In the genomic region with DNA sequence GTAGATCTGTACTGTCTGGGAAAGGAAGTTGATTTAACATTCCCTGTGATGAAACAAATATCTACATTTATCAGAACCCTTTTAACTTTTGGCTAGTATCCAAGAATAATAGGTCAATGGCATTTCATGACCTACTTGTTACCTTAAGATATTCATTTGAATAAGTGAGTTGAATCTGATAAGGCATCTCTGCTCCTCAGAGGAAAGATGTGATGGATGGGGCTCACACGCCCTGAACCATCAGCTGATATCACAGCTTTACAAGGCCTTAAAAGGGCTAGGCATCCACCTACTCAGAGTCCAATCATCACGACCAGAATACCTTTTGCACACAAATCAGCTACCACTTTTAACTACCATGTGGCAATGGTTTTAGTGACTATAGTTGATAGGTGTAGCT, we compare ENCODE assay signal across 21 cellular contexts.
"Had no signal": no experiment of that assay in that cellular context is flagged by ENCODE, and none has a peak within 500 bp of the region (broad histone marks: within the 10 kb centered on the region; RNA-seq: fewer than 3 reads in every experiment).

No MANE protein-coding gene starts in this region.

- H3K36me3 Mint-ChIP-seq: activated naive CD4-positive, alpha-beta T cell treated with anti-CD3 and anti-CD28 coated beads, Interleukin-2, amount 50 U/mL, for 72 hours; naive thymus-derived CD4-positive, alpha-beta T cell had no signal

- H3K9me3 Mint-ChIP-seq: activated naive CD4-positive, alpha-beta T cell treated with anti-CD3 and anti-CD28 coated beads, Interleukin-2, amount 50 U/mL, for 72 hours; activated T-helper 17 cell treated with anti-CD3 and anti-CD28 coated beads, Interleukin-2, amount 50 U/mL, for 72 hours; central memory CD8-positive, alpha-beta T cell had no signal

- H3K4me3 Mint-ChIP-seq: activated CD8-positive, alpha-beta T cell treated with anti-CD3 and anti-CD28 coated beads, Interleukin-2, amount 10 ng/mL, durations not matched to agents 7 days and 5 days; activated T-helper 17 cell treated with anti-CD3 and anti-CD28 coated beads, Interleukin-2, amount 50 U/mL, for 72 hours; central memory CD8-positive, alpha-beta T cell; effector memory CD8-positive, alpha-beta T cell; naive thymus-derived CD4-positive, alpha-beta T cell; neural crest cell had no signal

- DNase-seq: activated CD4-positive, alpha-beta T cell treated with anti-CD3 and anti-CD28 coated beads for 1 hour; activated CD4-positive, alpha-beta T cell treated with anti-CD3 and anti-CD28 coated beads, Interleukin-2, amount 50 U/mL, for 1 hour; activated CD8-positive, alpha-beta T cell treated with anti-CD3 and anti-CD28 coated beads, Interleukin-2, amount 10 ng/mL, durations not matched to agents 7 days and 5 days; brain microvascular endothelial cell; dorsolateral prefrontal cortex; effector memory CD8-positive, alpha-beta T cell; glutamatergic neuron; lower lobe of right lung; mesendoderm; naive thymus-derived CD4-positive, alpha-beta T cell; occipital lobe; posterior cingulate gyrus; sigmoid colon; spleen; stimulated activated CD4-positive, alpha-beta T cell treated with anti-CD3 and anti-CD28 coated beads, Interleukin-4, amount 100 ng/mL, for 24 hours; stimulated activated naive CD4-positive, alpha-beta T cell treated with Interleukin-2 at 50 U/mL for 16 hours; T-helper 9 cell had no signal

- H3K27ac Mint-ChIP-seq: activated CD8-positive, alpha-beta T cell treated with anti-CD3 and anti-CD28 coated beads, Interleukin-2, amount 10 ng/mL, durations not matched to agents 7 days and 5 days; activated naive CD4-positive, alpha-beta T cell treated with anti-CD3 and anti-CD28 coated beads, Interleukin-2, amount 50 U/mL, for 72 hours; activated T-helper 17 cell treated with anti-CD3 and anti-CD28 coated beads, Interleukin-2, amount 50 U/mL, for 72 hours; effector memory CD8-positive, alpha-beta T cell; naive thymus-derived CD4-positive, alpha-beta T cell had no signal

- H3K4me1 Mint-ChIP-seq: activated T-helper 17 cell treated with anti-CD3 and anti-CD28 coated beads, Interleukin-2, amount 50 U/mL, for 72 hours; central memory CD8-positive, alpha-beta T cell; naive thymus-derived CD4-positive, alpha-beta T cell; neural crest cell had no signal
